Comparison of ENCODE assay signal across 18 cellular contexts in the genomic region with DNA sequence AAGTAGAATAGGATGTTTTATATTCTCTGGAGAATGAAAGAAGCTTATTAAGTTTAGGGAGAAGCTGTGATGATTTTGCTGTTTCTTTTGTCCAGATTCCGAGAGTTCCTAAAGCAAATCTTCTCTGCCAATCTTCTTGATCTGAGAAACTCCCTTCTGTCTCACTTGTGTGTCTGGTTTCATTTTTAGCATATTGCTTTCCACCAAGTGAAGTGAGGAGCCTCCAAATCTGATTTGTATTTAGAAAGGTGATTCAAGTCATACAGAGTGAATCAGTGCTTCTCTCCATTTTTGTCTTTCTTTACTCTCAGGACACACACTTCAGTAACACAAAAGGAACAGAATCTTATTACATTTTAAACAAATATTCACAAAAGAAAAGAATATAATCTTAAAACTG. TPM values are rescaled to one million over a fixed set of nuclear protein-coding genes. Genes with fewer than 3 reads are reported as not detected.
DNase-seq lines count a peak whose midpoint lies in the region; ATAC-seq and TF ChIP-seq lines count a peak whose summit lies in the region.
"Had no signal": no experiment of that assay in that cellular context is flagged by ENCODE, and none has a peak within 500 bp of the region (broad histone marks: within the 10 kb centered on the region; RNA-seq: fewer than 3 reads in every experiment).

No MANE protein-coding gene starts in this region.

- peak; percentile 93 for ATAC-seq in GM18868 (IDR thresholded peaks at IDR 0.05; ENCODE audit: unreplicated experiment)
- peak; percentile 78 for ATAC-seq in HG02610 (IDR thresholded peaks at IDR 0.05; ENCODE audit: unreplicated experiment)
- no peak for ATAC-seq in HG03457 (IDR thresholded peaks at IDR 0.05; ENCODE audit: unreplicated experiment)
- ATAC-seq in GM19328 (IDR thresholded peaks at IDR 0.05; ENCODE audit: unreplicated experiment) = no peak
- ATAC-seq: sciatic nerve had no signal

- H3K9me3 Mint-ChIP-seq in chondrocyte (ENCODE audit: low read depth) = peaks cover 3% of the 10 kb centered on the region

- H3K4me3 Mint-ChIP-seq in chondrocyte (ENCODE audit: unreplicated experiment) = no peak overlapping the region
- H3K4me3 Mint-ChIP-seq: nephron progenitor cell had no signal

- H3K4me1 Mint-ChIP-seq in chondrocyte (ENCODE audit: low read depth) = peaks cover 7% of the 10 kb centered on the region
- H3K4me1 Mint-ChIP-seq: nephron progenitor cell had no signal

- H3K36me3 Mint-ChIP-seq in chondrocyte (ENCODE audit: low read depth) = peaks cover 8% of the 10 kb centered on the region

- peak; percentile 8 for DNase-seq in GM12864 (ENCODE audit: low read depth)
- no peak for DNase-seq in chondrocyte (ENCODE audit: low spot score)
- no peak for DNase-seq in GM03348 (ENCODE audit: low spot score)
- no peak for DNase-seq in AG08395 (ENCODE audit: low spot score)
- DNase-seq: DMS79 treated with DMSO at 0.1 percent for 48 hours; GM23248; hypothalamus; nephron progenitor cell; SIG-M5; stimulated activated CD4-positive, alpha-beta T cell treated with anti-CD3 and anti-CD28 coated beads, Interleukin-4, amount 100 ng/mL, for 24 hours; stimulated activated naive CD4-positive, alpha-beta T cell treated with Interleukin-2 at 50 U/mL for 16 hours had no signal

- no peak overlapping the region for H3K4me3 ChIP-seq in GM12864 (ENCODE audit: low read depth, low read length)
- H3K4me3 ChIP-seq: BLaER1, coronary artery, GM23248 had no signal

- H3K27ac Mint-ChIP-seq in chondrocyte (ENCODE audit: unreplicated experiment) = peak overlapping the region; percentile 22
- H3K27ac Mint-ChIP-seq: nephron progenitor cell had no signal

- TF ChIP-seq CTCF in GM12864 (IDR thresholded peaks at IDR 0.05; ENCODE audit: low read depth, low read length, missing control alignments) (no peak), chondrocyte (IDR thresholded peaks at IDR 0.05) (no peak)

- no peaks in the 10 kb centered on the region for H3K27me3 Mint-ChIP-seq in chondrocyte (ENCODE audit: low read depth)

RNA-seq across cellular contexts. Expression of gene STX17, which starts 48.4 kb away (rescaled TPM):
- total RNA-seq in chondrocyte = 19.4 to 22.5 TPM (median 20.2 TPM) in 3 replicates

Comparison
In these comparisons a context has a peak if more than half of its experiments do, and no peak if none do; other contexts are left out.
1. ATAC-seq: peak in GM18868 (single experiment) and HG02610 (single experiment); none in HG03457 (single experiment) and GM19328 (single experiment).